1 cellular context compared by ENCODE assay signal in genomic region chr1:19882111-19883071, GRCh38.
TF ChIP-seq lines count a peak whose summit lies in the region.

A gene with protein sequence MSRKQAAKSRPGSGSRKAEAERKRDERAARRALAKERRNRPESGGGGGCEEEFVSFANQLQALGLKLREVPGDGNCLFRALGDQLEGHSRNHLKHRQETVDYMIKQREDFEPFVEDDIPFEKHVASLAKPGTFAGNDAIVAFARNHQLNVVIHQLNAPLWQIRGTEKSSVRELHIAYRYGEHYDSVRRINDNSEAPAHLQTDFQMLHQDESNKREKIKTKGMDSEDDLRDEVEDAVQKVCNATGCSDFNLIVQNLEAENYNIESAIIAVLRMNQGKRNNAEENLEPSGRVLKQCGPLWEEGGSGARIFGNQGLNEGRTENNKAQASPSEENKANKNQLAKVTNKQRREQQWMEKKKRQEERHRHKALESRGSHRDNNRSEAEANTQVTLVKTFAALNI (plus strand): TSS chr1:19882395. CDS start chr1:19882514, 119 bp downstream.

TF ChIP-seq in HEK293, 187 proteins besides CTCF, POLR2A, EP300 and RAD21 (continued from another document and continues in another):
- TF ChIP-seq, protein P1, sequence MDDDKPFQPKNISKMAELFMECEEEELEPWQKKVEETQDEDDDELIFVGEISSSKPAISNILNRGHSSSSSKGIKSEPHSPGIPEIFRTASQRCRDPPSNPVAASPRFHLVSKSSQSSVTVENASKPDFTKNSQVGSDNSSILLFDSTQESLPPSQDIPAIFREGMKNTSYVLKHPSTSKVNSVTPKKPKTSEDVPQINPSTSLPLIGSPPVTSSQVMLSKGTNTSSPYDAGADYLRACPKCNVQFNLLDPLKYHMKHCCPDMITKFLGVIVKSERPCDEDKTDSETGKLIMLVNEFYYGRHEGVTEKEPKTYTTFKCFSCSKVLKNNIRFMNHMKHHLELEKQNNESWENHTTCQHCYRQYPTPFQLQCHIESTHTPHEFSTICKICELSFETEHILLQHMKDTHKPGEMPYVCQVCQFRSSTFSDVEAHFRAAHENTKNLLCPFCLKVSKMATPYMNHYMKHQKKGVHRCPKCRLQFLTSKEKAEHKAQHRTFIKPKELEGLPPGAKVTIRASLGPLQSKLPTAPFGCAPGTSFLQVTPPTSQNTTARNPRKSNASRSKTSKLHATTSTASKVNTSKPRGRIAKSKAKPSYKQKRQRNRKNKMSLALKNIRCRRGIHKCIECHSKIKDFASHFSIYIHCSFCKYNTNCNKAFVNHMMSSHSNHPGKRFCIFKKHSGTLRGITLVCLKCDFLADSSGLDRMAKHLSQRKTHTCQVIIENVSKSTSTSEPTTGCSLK (tag by site-specific recombination; IDR thresholded peaks at IDR 0.05), result no peak
- TF ChIP-seq ZNF292 (tag by site-specific recombination; IDR thresholded peaks at IDR 0.05; ENCODE audit: borderline replicate concordance, low read depth), result no peak
- peak; percentile 40; the same call in 1 of the 2 replicates for TF ChIP-seq ZBTB48 (tag by site-specific recombination; IDR thresholded peaks at IDR 0.05)
- TF ChIP-seq, protein P2, sequence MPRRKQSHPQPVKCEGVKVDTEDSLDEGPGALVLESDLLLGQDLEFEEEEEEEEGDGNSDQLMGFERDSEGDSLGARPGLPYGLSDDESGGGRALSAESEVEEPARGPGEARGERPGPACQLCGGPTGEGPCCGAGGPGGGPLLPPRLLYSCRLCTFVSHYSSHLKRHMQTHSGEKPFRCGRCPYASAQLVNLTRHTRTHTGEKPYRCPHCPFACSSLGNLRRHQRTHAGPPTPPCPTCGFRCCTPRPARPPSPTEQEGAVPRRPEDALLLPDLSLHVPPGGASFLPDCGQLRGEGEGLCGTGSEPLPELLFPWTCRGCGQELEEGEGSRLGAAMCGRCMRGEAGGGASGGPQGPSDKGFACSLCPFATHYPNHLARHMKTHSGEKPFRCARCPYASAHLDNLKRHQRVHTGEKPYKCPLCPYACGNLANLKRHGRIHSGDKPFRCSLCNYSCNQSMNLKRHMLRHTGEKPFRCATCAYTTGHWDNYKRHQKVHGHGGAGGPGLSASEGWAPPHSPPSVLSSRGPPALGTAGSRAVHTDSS (tag by site-specific recombination; IDR thresholded peaks at IDR 0.05), result peak; percentile 19; the same call in 1 of the 2 replicates
- peak; percentile 27; the same call in 1 of the 2 replicates for TF ChIP-seq ZNF768 (tag by site-specific recombination; IDR thresholded peaks at IDR 0.05)
- no peak for TF ChIP-seq ZNF843 (tag by site-specific recombination; IDR thresholded peaks at IDR 0.05)
- peak; percentile 60 for TF ChIP-seq PRDM10 (tag by site-specific recombination; IDR thresholded peaks at IDR 0.05)
- TF ChIP-seq PRDM4 (tag by site-specific recombination; IDR thresholded peaks at IDR 0.05), result no peak
- 0 out of 2 replicates have a peak, but pooled peaks have one; percentile 37 for TF ChIP-seq ZNF596 (tag by site-specific recombination; IDR thresholded peaks at IDR 0.05)
- peak; percentile 61; the same call in 1 of the 2 replicates for TF ChIP-seq ZNF610 (tag by site-specific recombination; IDR thresholded peaks at IDR 0.05; ENCODE audit: borderline replicate concordance)
- TF ChIP-seq HOXC10 (CRISPR knock-in tag; IDR thresholded peaks at IDR 0.05), result 0 out of 2 replicates have a peak, but pooled peaks have one; percentile 34
- TF ChIP-seq IKZF3 (tag by site-specific recombination; IDR thresholded peaks at IDR 0.05), result no peak
- peak; percentile 73 for TF ChIP-seq YY2 (tag by site-specific recombination; IDR thresholded peaks at IDR 0.05)
- peak; percentile 71 for TF ChIP-seq HIC1 (tag by site-specific recombination; IDR thresholded peaks at IDR 0.05)
- peak; percentile 71 for TF ChIP-seq ZNF335 (tag by site-specific recombination; conservative IDR thresholded peaks at IDR 0.05)
- peak; percentile 74 for TF ChIP-seq GLIS2 (tag by site-specific recombination; IDR thresholded peaks at IDR 0.05)
- TF ChIP-seq ZNF48 (tag by site-specific recombination; IDR thresholded peaks at IDR 0.05), result no peak
- TF ChIP-seq ZBTB10 (tag by site-specific recombination; IDR thresholded peaks at IDR 0.05), result peak; percentile 88
- TF ChIP-seq ZNF654 (tag by site-specific recombination; IDR thresholded peaks at IDR 0.05; ENCODE audit: low read depth), result peak; percentile 58
- no peak for TF ChIP-seq ZNF302 (tag by site-specific recombination; IDR thresholded peaks at IDR 0.05; ENCODE audit: low read depth)
- peak; percentile 67 for TF ChIP-seq SP3 (tag by site-specific recombination; IDR thresholded peaks at IDR 0.05)
- no peak for TF ChIP-seq ZNF521 (tag by site-specific recombination; IDR thresholded peaks at IDR 0.05)
- TF ChIP-seq ZNF24 (tag by site-specific recombination; IDR thresholded peaks at IDR 0.05), result peak; percentile 48; the same call in 1 of the 2 replicates
- peak; percentile 61; the same call in 1 of the 2 replicates for TF ChIP-seq ZNF423 (tag by site-specific recombination; IDR thresholded peaks at IDR 0.05)
- peak; percentile 90 for TF ChIP-seq ZBTB17 (tag by site-specific recombination; IDR thresholded peaks at IDR 0.05)
- TF ChIP-seq YY1 (tag by site-specific recombination; IDR thresholded peaks at IDR 0.05), result peak; percentile 72
- 0 out of 2 replicates have a peak, but pooled peaks have one; percentile 25 for TF ChIP-seq PATZ1 (tag by site-specific recombination; IDR thresholded peaks at IDR 0.05)
- TF ChIP-seq KLF9 (tag by site-specific recombination; IDR thresholded peaks at IDR 0.05; ENCODE audit: low read depth), result peak; percentile 59
- TF ChIP-seq ZNF558 (tag by site-specific recombination; IDR thresholded peaks at IDR 0.05), result no peak
- TF ChIP-seq ZEB2 (tag by site-specific recombination; IDR thresholded peaks at IDR 0.05), result peak; percentile 76
- TF ChIP-seq ZFP3 (tag by site-specific recombination; IDR thresholded peaks at IDR 0.05; ENCODE audit: low read depth), result no peak
- peak; percentile 56 for TF ChIP-seq ZIC2 (tag by site-specific recombination; IDR thresholded peaks at IDR 0.05)
- peak; percentile 52; the same call in 1 of the 2 replicates for TF ChIP-seq SP7 (tag by site-specific recombination; IDR thresholded peaks at IDR 0.05)
- TF ChIP-seq KLF17 (tag by site-specific recombination; IDR thresholded peaks at IDR 0.05), result 0 out of 2 replicates have a peak, but pooled peaks have one; percentile 28
- TF ChIP-seq PRDM1 (tag by site-specific recombination; IDR thresholded peaks at IDR 0.05), result peak; percentile 77
- 0 out of 2 replicates have a peak, but pooled peaks have one; percentile 25 for TF ChIP-seq ZNF394 (tag by site-specific recombination; IDR thresholded peaks at IDR 0.05; ENCODE audit: borderline replicate concordance)
- peak; percentile 79 for TF ChIP-seq ZNF324 (tag by site-specific recombination; IDR thresholded peaks at IDR 0.05)
- peak; percentile 41; the same call in 1 of the 2 replicates for TF ChIP-seq KLF16 (tag by site-specific recombination; IDR thresholded peaks at IDR 0.05)
- TF ChIP-seq ZBTB8A (tag by site-specific recombination; IDR thresholded peaks at IDR 0.05), result peak; percentile 88
- TF ChIP-seq ZNF677 (tag by site-specific recombination; IDR thresholded peaks at IDR 0.05), result 0 out of 2 replicates have a peak, but pooled peaks have one; percentile 37
- TF ChIP-seq ZNF366 (tag by site-specific recombination; conservative IDR thresholded peaks at IDR 0.05), result 0 out of 2 replicates have a peak, but pooled peaks have one; percentile 24
